Comparison of ENCODE assay signal across 9 cellular contexts in genomic region chr7:832292-832967, GRCh38. TPM values are rescaled to one million over a fixed set of nuclear protein-coding genes. Genes with fewer than 3 reads are reported as not detected.
A peak's percentile ranks its signal among the peaks of the same experiment; 100 is the strongest.
DNase-seq lines count a peak whose midpoint lies in the region; ATAC-seq and TF ChIP-seq lines count a peak whose summit lies in the region.
"Had no signal": no experiment of that assay in that cellular context is flagged by ENCODE, and none has a peak within 500 bp of the region (broad histone marks: within the 10 kb centered on the region; RNA-seq: fewer than 3 reads in every experiment).

TSS of gene SUN1 (plus strand) at chr7:832476. CDS start at chr7:832525, 49 bp downstream.

- no peaks in the 10 kb centered on the region for H3K9me3 Mint-ChIP-seq in naive B cell

- DNase-seq in SHP77 (lab: John Stamatoyannopoulos, UW) (peak; percentile 10 to 35), SHP77 treated with DMSO at 0.1 percent for 48 hours (lab: John Stamatoyannopoulos, UW) (no peak), HT-29 (ENCODE audit: low spot score) (peak; percentile 90), naive B cell (no peak), cerebellar cortex (ENCODE audit: low spot score) (no peak)
- peak; percentile 74 for DNase-seq in activated CD8-positive, alpha-beta memory T cell treated with anti-CD3 and anti-CD28 coated beads for 24 hours
- DNase-seq: DND-41 had no signal

- H3K27me3 Mint-ChIP-seq in naive B cell, result no peaks in the 10 kb centered on the region

- peaks cover 0 to 6% of the 10 kb centered on the region in 2 donors for H3K36me3 Mint-ChIP-seq in naive B cell

- TF ChIP-seq CTCF in subcutaneous adipose tissue (IDR thresholded peaks at IDR 0.05; ENCODE audit: low read depth), result no peak

- ATAC-seq in naive B cell (ENCODE audit: low read depth in 2 of 2), result peak; percentile 60 to 73

- in situ Hi-C loops in endometrial microvascular endothelial cells (cut with HindIII; ENCODE audit: inconsistent ontology term, low pct_unique_long_range_greater_than_20kb, low sequenced_read_pairs), result no loop called here

- H3K27ac Mint-ChIP-seq in naive B cell, result peak within 1 kb of the TSS; percentile 63 to 92 (median 80)

- peak within 1 kb of the TSS; percentile 47 to 76 (median 62) for H3K4me3 Mint-ChIP-seq in naive B cell

- peaks cover 38 to 67% (median 58%) of the 10 kb centered on the region in 3 donors for H3K4me1 Mint-ChIP-seq in naive B cell

RNA-seq across cellular contexts. Expression of gene SUN1, which starts in this region (rescaled TPM):
- 145 and 200 TPM in 2 replicates for total RNA-seq in HT-29 (2014; rRNA removed; shearing (Covaris generic))
- total RNA-seq in endometrial microvascular endothelial cells (ENCODE audit: inconsistent ontology term) (100 TPM), subcutaneous adipose tissue (100 to 1,000 TPM; 103 to 239 (median 166) TPM)
- polyA plus RNA-seq in naive B cell (ENCODE audit: low read depth in 6 of 6), result 10 to 100 TPM; 38.9 to 93.6 (median 45.5) TPM

Comparison
In these comparisons a context has a peak if more than half of its experiments do, and no peak if none do; other contexts are left out.
1. DNase-seq: peak in SHP77 (2 of 2), HT-29 (single experiment) and activated CD8-positive, alpha-beta memory T cell treated with anti-CD3 and anti-CD28 coated beads for 24 hours (single experiment); none in SHP77 treated with DMSO at 0.1 percent for 48 hours (single experiment), naive B cell (single experiment) and cerebellar cortex (single experiment).